10 cellular contexts compared by ENCODE assay signal in the genomic region with DNA sequence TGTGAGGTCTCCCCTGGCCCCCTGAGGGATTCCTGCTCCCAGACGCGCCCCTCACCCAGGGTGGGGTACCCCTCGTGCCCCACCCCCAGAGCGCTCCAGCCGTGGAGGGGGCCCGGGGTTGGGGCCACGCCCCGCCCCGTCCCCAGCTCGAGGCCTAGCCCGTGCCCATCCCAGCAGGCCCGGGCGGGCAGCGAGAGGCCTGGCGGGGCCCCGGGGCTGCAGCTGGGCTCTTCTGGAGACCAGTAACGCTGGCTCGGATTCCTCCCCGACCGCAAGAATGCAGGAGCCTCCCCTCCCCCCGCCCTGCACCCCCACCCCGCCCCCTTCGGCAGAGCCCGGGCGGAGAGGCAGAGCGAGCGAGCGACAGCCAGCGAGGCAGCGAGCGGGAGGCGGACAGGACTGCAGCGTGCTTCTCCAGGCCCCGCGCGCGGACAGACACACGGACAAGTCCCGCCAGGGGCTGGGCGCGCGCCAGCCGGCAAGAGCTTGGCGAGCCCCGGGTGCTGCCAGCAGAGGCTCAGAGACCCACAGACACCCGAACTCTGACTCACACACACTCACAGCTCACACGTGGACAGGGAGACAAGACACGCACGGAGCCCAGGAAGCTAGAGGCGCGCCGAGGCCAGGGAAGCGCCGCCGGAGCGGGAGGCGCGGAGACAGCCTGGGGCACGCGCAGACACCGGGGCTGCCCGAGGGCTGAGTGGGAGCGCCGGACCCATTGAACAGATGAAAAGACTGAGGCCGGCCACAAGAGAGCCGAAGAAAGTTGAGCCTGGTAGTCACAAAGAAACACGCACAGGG. TPM values are rescaled to one million over a fixed set of nuclear protein-coding genes. Genes with fewer than 3 reads are reported as not detected.
DNase-seq lines count a peak whose midpoint lies in the region; ATAC-seq, FAIRE-seq and TF ChIP-seq lines count a peak whose summit lies in the region.
"Had no signal": no experiment of that assay in that cellular context is flagged by ENCODE, and none has a peak within 500 bp of the region (broad histone marks: within the 10 kb centered on the region; RNA-seq: fewer than 3 reads in every experiment).

No MANE protein-coding gene starts in this region.

- no peak for TF ChIP-seq CTCF in activated B cell treated with CpG ODN at 0.5 μM for 24 hours (IDR thresholded peaks at IDR 0.05)
- TF ChIP-seq CTCF in HepG2 (CRISPR knock-in tag; IDR thresholded peaks at IDR 0.05): 0 out of 2 replicates have a peak, but pooled peaks have one; percentile 12
- peak in 1 of 7 experiments; percentile 8 for TF ChIP-seq CTCF in stomach (IDR thresholded peaks at IDR 0.05)

- H2AFZ ChIP-seq in HepG2 (ENCODE audit: low read length): no peak overlapping the region

- intact Hi-C loops in activated B cell treated with CpG ODN at 0.5 μM for 24 hours (cut with micrococcal nuclease): no loop called here
- intact Hi-C loops in HepG2 (cut with micrococcal nuclease; ENCODE audit: unreplicated experiment): loop anchor here (1.0 kb wide), 2 partner anchors 11 to 18 kb away; no protein-coding TSS in a partner anchor
- intact Hi-C loops in stomach (cut with DNase I; ENCODE audit: low total_unique reads): no loop called here

- peak; percentile 56 for TF ChIP-seq RAD21 in HepG2 (CRISPR knock-in tag; IDR thresholded peaks at IDR 0.05)

- H3K27me3 ChIP-seq in HepG2 (ENCODE audit: control insufficient read depth in 1 of 2, insufficient read depth in 2 of 2, low read length in 2 of 2) (no peaks in the 10 kb centered on the region; a peak in 1 of 5 replicates), stomach (no peaks in the 10 kb centered on the region)

- peaks cover 21% of the 10 kb centered on the region for H3K36me3 Mint-ChIP-seq in activated B cell treated with CpG ODN at 0.5 μM for 24 hours (ENCODE audit: low read depth)

- ATAC-seq in activated B cell treated with CpG ODN at 0.5 μM for 24 hours (ENCODE audit: low read depth) (no peak), HepG2 (peak; percentile 62), GM19035 (IDR thresholded peaks at IDR 0.05; ENCODE audit: unreplicated experiment) (no peak)

- peak overlapping the region; percentile 89 for H3K27ac ChIP-seq in HepG2 (ENCODE audit: extremely low read length, insufficient read depth, low read length)
- H3K27ac ChIP-seq in stomach: peak overlapping the region; percentile 82 to 99 (median 97)

- FAIRE-seq in HepG2 (lab: Jason Lieb, UNC): no peak
- FAIRE-seq: A204.1 had no signal

- H3K27ac Mint-ChIP-seq in activated B cell treated with CpG ODN at 0.5 μM for 24 hours: no peak overlapping the region

- H3K4me1 ChIP-seq in HepG2 (ENCODE audit: insufficient read depth, low read length) (peaks cover 75% of the 10 kb centered on the region), stomach (peaks cover 87 to 91% (median 89%) of the 10 kb centered on the region in 4 donors)

- peak overlapping the region; percentile 86 for H3K9ac ChIP-seq in HepG2 (ENCODE audit: insufficient read depth, low read depth, low read length)

- 0% methylated on average over 18 of the region's 67 CpGs for WGBS in HepG2 (ENCODE audit: low lambda C conversion rate)
- WGBS in stomach, 5 donors: 5 to 17% (median 10%) methylated on average over 26 to 67 of the region's 67 CpGs

- peak overlapping the region; percentile 62 to 78 (median 62); a peak in 5 of 6 replicates for H3K4me3 ChIP-seq in HepG2 (replicated peaks in 1 of 3; ENCODE audit: insufficient read depth in 1 of 3, low read depth in 2 of 3, low read length in 3 of 3)
- peak overlapping the region; percentile 36 to 45 (median 39) for H3K4me3 ChIP-seq in stomach

- H3K9me3 Mint-ChIP-seq in activated B cell treated with CpG ODN at 0.5 μM for 24 hours: no peaks in the 10 kb centered on the region

- H3K27me3 Mint-ChIP-seq in activated B cell treated with CpG ODN at 0.5 μM for 24 hours: no peaks in the 10 kb centered on the region

- H3K79me2 ChIP-seq in HepG2 (ENCODE audit: insufficient read depth, low read length): peaks cover 2% of the 10 kb centered on the region

- H3K36me3 ChIP-seq in HepG2 (replicated peaks in 1 of 2; ENCODE audit: control insufficient read depth in 1 of 2, insufficient read depth in 2 of 2, low read length in 2 of 2): peaks cover 0 to 19% of the 10 kb centered on the region in 2 experiments; a peak in 1 of 5 replicates
- peaks cover 21 to 32% (median 30%) of the 10 kb centered on the region in 4 donors for H3K36me3 ChIP-seq in stomach

- POLR2A ChIA-PET in activated B cell treated with CpG ODN at 0.5 μM for 24 hours (lab: Charles Lee): interaction anchor here (0.7 to 9.3 kb wide), 5 partner anchors 14 to 120 kb away, joined by 8 to 109 read pairs (median 57); a partner anchor contains a TSS
- POLR2A ChIA-PET in HepG2 (lab: Yijun Ruan, JAX): interaction anchor here (0.6 to 3.6 kb wide), 12 partner anchors 23 to 1275 kb away, joined by 3 to 35 read pairs (median 3); a partner anchor contains a TSS

- peak; percentile 72 for DNase-seq in DMS 273 (lab: John Stamatoyannopoulos, UW; ENCODE audit: unreplicated experiment)
- DNase-seq in DMS 273 treated with DMSO at 0.1 percent for 48 hours (lab: John Stamatoyannopoulos, UW): no peak
- no peak for DNase-seq in activated B cell treated with CpG ODN at 0.5 μM for 24 hours
- DNase-seq in dermis blood vessel endothelial cell: peak; percentile 65
- DNase-seq in HepG2 (ENCODE audit: low spot score): peak; percentile 75
- DNase-seq in stomach: peak; percentile 82
- no peak for DNase-seq in NCI-H146 (lab: John Stamatoyannopoulos, UW)

- TF ChIP-seq POLR2A in HepG2 (IDR thresholded peaks at IDR 0.05; ENCODE audit: insufficient read depth in 1 of 2, low read depth in 2 of 2, low read length in 2 of 2) (peak in 1 of 2 experiments; percentile 43; a peak in 1 of 4 replicates), stomach (IDR thresholded peaks at IDR 0.05) (no peak)

- in situ Hi-C loops in HepG2 (cut with HindIII; ENCODE audit: extremely low pct_ligation_motif_present, low pct_unique_long_range_greater_than_20kb): no loop called here

- TF ChIP-seq EP300 in HepG2 (IDR thresholded peaks at IDR 0.05; ENCODE audit: low read depth in 2 of 2, low read length in 2 of 2): no peak; a peak in 2 of 4 replicates
- TF ChIP-seq EP300 in HepG2 (CRISPR knock-in tag; IDR thresholded peaks at IDR 0.05; ENCODE audit: borderline replicate concordance): no peak
- TF ChIP-seq EP300 in stomach (IDR thresholded peaks at IDR 0.05): no peak

- H3K4me1 Mint-ChIP-seq in activated B cell treated with CpG ODN at 0.5 μM for 24 hours: peaks cover 65% of the 10 kb centered on the region

- peak overlapping the region; percentile 50 for H3K4me3 Mint-ChIP-seq in activated B cell treated with CpG ODN at 0.5 μM for 24 hours

- H3K9me3 ChIP-seq in HepG2 (ENCODE audit: low read length): no peaks in the 10 kb centered on the region
- no peaks in the 10 kb centered on the region for H3K9me3 ChIP-seq in stomach

- CTCF ChIA-PET in activated B cell treated with CpG ODN at 0.5 μM for 24 hours (lab: Charles Lee): interaction anchor here (1.3 to 7.9 kb wide), 3 partner anchors 15 to 221 kb away, joined by 3 to 55 read pairs (median 4); a partner anchor contains a TSS
- CTCF ChIA-PET in HepG2 (lab: Yijun Ruan, JAX; ENCODE audit: low intra/inter-chr PET ratio, low total read pairs): interaction anchor here (1.1 to 9.1 kb wide), 2 partner anchors 17 to 46 kb away, joined by 3 to 188 read pairs; a partner anchor contains a TSS

- BruUV-seq in HepG2 (replicated peaks; lab: Mats Ljungman, UMichigan): TSS peak; percentile 79

- no peaks in the 10 kb centered on the region for H4K20me1 ChIP-seq in HepG2 (ENCODE audit: insufficient read depth, low read length)

- H3K4me2 ChIP-seq in HepG2 (ENCODE audit: low read depth, low read length): peak overlapping the region; percentile 95

RNA-seq across cellular contexts. Expression of a gene that starts 15.2 kb away (rescaled TPM):
- total RNA-seq in activated B cell treated with CpG ODN at 0.5 μM for 24 hours (20.4 and 21.9 TPM in 2 replicates), dermis blood vessel endothelial cell (7.1 and 18.8 TPM in 2 replicates), HepG2 (2016; rRNA removed; fragmentation: Illumina TruSeq; extraction: Trizol) (3.7 and 5.5 TPM in 2 replicates), stomach (10 to 100 TPM in 4 of 5 donors, 1 to 10 TPM in 1; 9.9 to 35.2 (median 20.4) TPM)
- total RNA-seq in HepG2 (2016; cell fraction: cytosol; rRNA removed; fragmentation: Illumina TruSeq; extraction: Trizol; ENCODE audit: low read depth): 1.4 and 2.2 TPM in 2 replicates
- total RNA-seq in HepG2 (2016; cell fraction: insoluble cytoplasmic fraction; rRNA removed; fragmentation: Illumina TruSeq; extraction: Trizol): 3.5 and 4.0 TPM in 2 replicates
- total RNA-seq in HepG2 (2016; cell fraction: membrane; rRNA removed; fragmentation: Illumina TruSeq; extraction: Trizol): 3.8 and 4.9 TPM in 2 replicates
- 9.3 and 12.2 TPM in 2 replicates for total RNA-seq in HepG2 (2016; cell fraction: nucleus; rRNA removed; fragmentation: Illumina TruSeq; extraction: Trizol)
- polyA plus RNA-seq in HepG2 (2011; rRNA removed) (4.1 and 4.5 TPM in 2 replicates), stomach (10 to 100 TPM in 1 of 3 donors, 1 to 10 TPM in 2; 4.2 to 11.7 (median 6.0) TPM)
- polyA plus RNA-seq in HepG2 (2011; cell fraction: cytosol; rRNA removed): 1.1 and 1.9 TPM in 2 replicates
- 7.0 and 13.4 TPM in 2 replicates for polyA plus RNA-seq in HepG2 (2011; cell fraction: nucleus; rRNA removed)
- polyA plus RNA-seq in HepG2 (2012): 10.4 and 11.2 TPM in 2 replicates
- 0.58 and 0.67 TPM in 2 replicates for polyA plus RNA-seq in HepG2 (2016; cell fraction: cytosol; fragmentation: Illumina TruSeq; extraction: Trizol; ENCODE audit: low read depth)
- polyA plus RNA-seq in HepG2 (2016; cell fraction: insoluble cytoplasmic fraction; fragmentation: Illumina TruSeq; extraction: Trizol; ENCODE audit: low read depth): 9.7 and 15.0 TPM in 2 replicates
- 1.5 and 1.9 TPM in 2 replicates for polyA plus RNA-seq in HepG2 (2016; cell fraction: membrane; fragmentation: Illumina TruSeq; extraction: Trizol; ENCODE audit: low read depth)
- polyA plus RNA-seq in HepG2 (2016; cell fraction: nucleus; fragmentation: Illumina TruSeq; extraction: Trizol; ENCODE audit: insufficient read depth, low read depth): 21.7 and 33.9 TPM in 2 replicates
- 4.8 and 11.8 TPM in 2 replicates for polyA minus RNA-seq in HepG2 (2011; rRNA and poly(A)+ RNA removed; ENCODE audit: low replicate concordance)
- 6.2 and 6.8 TPM in 2 replicates for polyA minus RNA-seq in HepG2 (2011; cell fraction: cytosol; rRNA and poly(A)+ RNA removed)
- 5.5 and 6.5 TPM in 2 replicates for polyA minus RNA-seq in HepG2 (2011; cell fraction: nucleus; rRNA and poly(A)+ RNA removed)

RNA-seq across cellular contexts. Expression of a gene that starts 26.8 kb away (rescaled TPM):
- total RNA-seq in activated B cell treated with CpG ODN at 0.5 μM for 24 hours: 198 and 199 TPM in 2 replicates
- total RNA-seq in dermis blood vessel endothelial cell: not detected in 2 replicates
- total RNA-seq in HepG2 (2016; rRNA removed; fragmentation: Illumina TruSeq; extraction: Trizol): not detected in 2 replicates
- total RNA-seq in HepG2 (2016; cell fraction: cytosol; rRNA removed; fragmentation: Illumina TruSeq; extraction: Trizol; ENCODE audit: low read depth): not detected in 2 replicates
- not detected in 2 replicates for total RNA-seq in HepG2 (2016; cell fraction: insoluble cytoplasmic fraction; rRNA removed; fragmentation: Illumina TruSeq; extraction: Trizol)
- total RNA-seq in HepG2 (2016; cell fraction: membrane; rRNA removed; fragmentation: Illumina TruSeq; extraction: Trizol): not detected in 2 replicates
- not detected in 2 replicates for total RNA-seq in HepG2 (2016; cell fraction: nucleus; rRNA removed; fragmentation: Illumina TruSeq; extraction: Trizol)
- polyA plus RNA-seq in HepG2 (2011; rRNA removed): not detected in 2 replicates
- not detected in 2 replicates for polyA plus RNA-seq in HepG2 (2011; cell fraction: cytosol; rRNA removed)
- not detected in 2 replicates for polyA plus RNA-seq in HepG2 (2011; cell fraction: nucleus; rRNA removed)
- not detected in 2 replicates for polyA plus RNA-seq in HepG2 (2012)
- not detected in 2 replicates for polyA plus RNA-seq in HepG2 (2016; cell fraction: cytosol; fragmentation: Illumina TruSeq; extraction: Trizol; ENCODE audit: low read depth)
- not detected in 2 replicates for polyA plus RNA-seq in HepG2 (2016; cell fraction: insoluble cytoplasmic fraction; fragmentation: Illumina TruSeq; extraction: Trizol; ENCODE audit: low read depth)
- not detected in 2 replicates for polyA plus RNA-seq in HepG2 (2016; cell fraction: membrane; fragmentation: Illumina TruSeq; extraction: Trizol; ENCODE audit: low read depth)
- polyA plus RNA-seq in HepG2 (2016; cell fraction: nucleus; fragmentation: Illumina TruSeq; extraction: Trizol; ENCODE audit: insufficient read depth, low read depth): not detected in 2 replicates
- polyA minus RNA-seq in HepG2 (2011; rRNA and poly(A)+ RNA removed; ENCODE audit: low replicate concordance): not detected in 2 replicates
- not detected in 2 replicates for polyA minus RNA-seq in HepG2 (2011; cell fraction: cytosol; rRNA and poly(A)+ RNA removed)
- polyA minus RNA-seq in HepG2 (2011; cell fraction: nucleus; rRNA and poly(A)+ RNA removed): not detected in 2 replicates
- under 1 TPM in 1 of 5 donors, not detected in 4; 0.14 TPM for total RNA-seq in stomach
- under 1 TPM; 0.12 to 0.60 (median 0.15) TPM for polyA plus RNA-seq in stomach

RNA-seq across cellular contexts. Expression of a gene that starts 45.6 kb away (rescaled TPM):
- 0.27 TPM in 1 of 2 replicates, not detected in the other for total RNA-seq in activated B cell treated with CpG ODN at 0.5 μM for 24 hours
- not detected in 2 replicates for total RNA-seq in dermis blood vessel endothelial cell
- total RNA-seq in HepG2 (2016; rRNA removed; fragmentation: Illumina TruSeq; extraction: Trizol): not detected in 2 replicates
- not detected in 2 replicates for total RNA-seq in HepG2 (2016; cell fraction: cytosol; rRNA removed; fragmentation: Illumina TruSeq; extraction: Trizol; ENCODE audit: low read depth)
- total RNA-seq in HepG2 (2016; cell fraction: insoluble cytoplasmic fraction; rRNA removed; fragmentation: Illumina TruSeq; extraction: Trizol): not detected in 2 replicates
- not detected in 2 replicates for total RNA-seq in HepG2 (2016; cell fraction: membrane; rRNA removed; fragmentation: Illumina TruSeq; extraction: Trizol)
- total RNA-seq in HepG2 (2016; cell fraction: nucleus; rRNA removed; fragmentation: Illumina TruSeq; extraction: Trizol): not detected in 2 replicates
- polyA plus RNA-seq in HepG2 (2011; rRNA removed): not detected in 2 replicates
- polyA plus RNA-seq in HepG2 (2011; cell fraction: cytosol; rRNA removed): not detected in 2 replicates
- not detected in 2 replicates for polyA plus RNA-seq in HepG2 (2011; cell fraction: nucleus; rRNA removed)
- polyA plus RNA-seq in HepG2 (2012): not detected in 2 replicates
- polyA plus RNA-seq in HepG2 (2016; cell fraction: cytosol; fragmentation: Illumina TruSeq; extraction: Trizol; ENCODE audit: low read depth): not detected in 2 replicates
- not detected in 2 replicates for polyA plus RNA-seq in HepG2 (2016; cell fraction: insoluble cytoplasmic fraction; fragmentation: Illumina TruSeq; extraction: Trizol; ENCODE audit: low read depth)
- polyA plus RNA-seq in HepG2 (2016; cell fraction: membrane; fragmentation: Illumina TruSeq; extraction: Trizol; ENCODE audit: low read depth): not detected in 2 replicates
- polyA plus RNA-seq in HepG2 (2016; cell fraction: nucleus; fragmentation: Illumina TruSeq; extraction: Trizol; ENCODE audit: insufficient read depth, low read depth): not detected in 2 replicates
- not detected in 2 replicates for polyA minus RNA-seq in HepG2 (2011; rRNA and poly(A)+ RNA removed; ENCODE audit: low replicate concordance)
- polyA minus RNA-seq in HepG2 (2011; cell fraction: cytosol; rRNA and poly(A)+ RNA removed): not detected in 2 replicates
- polyA minus RNA-seq in HepG2 (2011; cell fraction: nucleus; rRNA and poly(A)+ RNA removed): not detected in 2 replicates
- total RNA-seq in stomach: not detected
- polyA plus RNA-seq in stomach: under 1 TPM in 1 of 3 donors, not detected in 2; 0.50 TPM
- total RNA-seq: activated CD8-positive, alpha-beta memory T cell treated with anti-CD3 and anti-CD28 coated beads for 36 hours had no signal

Comparison
In these comparisons a context has a peak if more than half of its experiments do, and no peak if none do; other contexts are left out.
1. DNase-seq: peak in DMS 273 (single experiment), dermis blood vessel endothelial cell (single experiment), HepG2 (single experiment) and stomach (single experiment); none in DMS 273 treated with DMSO at 0.1 percent for 48 hours (single experiment), activated B cell treated with CpG ODN at 0.5 μM for 24 hours (single experiment) and NCI-H146 (single experiment).
2. RNA of a gene that starts 26.8 kb away (total RNA-seq): 198 to 199 TPM in activated B cell treated with CpG ODN at 0.5 μM for 24 hours; not detected in dermis blood vessel endothelial cell, not detected in HepG2 and 0.14 TPM in stomach; every median in the first group is over 100 times any median in the second.